In the genomic region with DNA sequence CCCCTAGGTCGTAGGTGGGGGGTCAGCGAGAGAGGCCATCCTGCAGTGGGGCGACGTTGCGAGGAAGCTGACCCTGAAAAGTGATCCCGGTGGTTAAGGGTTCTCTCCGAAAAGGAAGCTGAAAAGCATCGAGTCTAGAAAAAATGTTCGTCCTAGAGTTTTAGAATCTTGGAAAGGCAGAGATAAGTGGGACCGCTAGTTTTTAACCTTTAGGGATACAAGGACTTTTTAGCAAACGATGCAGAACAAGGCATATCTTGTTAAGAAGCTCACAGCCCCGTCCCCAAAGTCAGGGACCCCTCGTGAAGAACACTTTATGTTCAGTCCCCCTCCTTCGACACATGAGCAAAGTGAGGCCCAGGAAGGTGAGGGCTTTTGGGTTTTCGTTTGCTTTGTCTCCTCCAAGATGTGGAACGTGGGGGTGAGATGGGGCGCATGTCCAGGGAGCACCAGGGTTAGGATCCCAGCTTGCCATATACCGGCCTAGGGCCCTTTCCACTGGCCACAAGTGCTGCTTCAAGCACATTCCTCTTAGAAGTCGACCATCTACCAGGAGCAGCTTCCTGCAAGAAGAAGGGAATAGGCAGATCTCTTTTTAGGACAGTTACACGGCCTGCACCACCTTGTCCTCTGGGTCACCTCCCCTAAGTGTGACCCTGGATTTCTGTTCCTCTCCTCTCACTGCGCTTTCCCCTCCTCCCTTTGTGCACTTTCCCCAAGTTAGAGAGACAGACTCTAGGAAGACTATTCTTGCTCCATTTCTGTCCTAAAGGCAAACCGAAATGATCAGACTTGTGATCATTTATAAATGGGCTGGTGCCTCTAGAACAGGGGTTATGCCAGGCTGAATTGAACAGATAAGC, we compare ENCODE assay signal across 8 cellular contexts. TPM values are rescaled to one million over a fixed set of nuclear protein-coding genes. Genes with fewer than 3 reads are reported as not detected.
DNase-seq lines count a peak whose midpoint lies in the region; ATAC-seq lines count a peak whose summit lies in the region.

No MANE protein-coding gene starts in this region.

- H3K27me3 Mint-ChIP-seq in naive thymus-derived CD8-positive, alpha-beta T cell: peaks cover 5 to 9% (median 8%) of the 10 kb centered on the region in 5 donors

- POLR2A ChIA-PET in naive thymus-derived CD8-positive, alpha-beta T cell (lab: Charles Lee): interaction anchor here (0.7 to 1.6 kb wide), 3 partner anchors 12 to 192 kb away, joined by 3 to 5 read pairs (median 3); partner anchors contain the start of gene FRA10AC1

- peak overlapping the region in 9 of 10 donors; percentile 58 to 91 (median 86) for H3K27ac Mint-ChIP-seq in naive thymus-derived CD8-positive, alpha-beta T cell

- no peaks in the 10 kb centered on the region for H3K36me3 ChIP-seq in ectodermal cell (ENCODE audit: control insufficient read depth, insufficient read depth, low read length)

- no peak for ATAC-seq in naive thymus-derived CD8-positive, alpha-beta T cell
- ATAC-seq in GM18858 (IDR thresholded peaks at IDR 0.05; ENCODE audit: unreplicated experiment): no peak

- peak overlapping the region; percentile 71 to 92 (median 86) for H3K4me3 Mint-ChIP-seq in naive thymus-derived CD8-positive, alpha-beta T cell

- H3K4me1 ChIP-seq in ectodermal cell (ENCODE audit: control insufficient read depth, insufficient read depth, low read length): peaks cover 7% of the 10 kb centered on the region

- peaks cover 8% of the 10 kb centered on the region for H3K27me3 ChIP-seq in ectodermal cell (ENCODE audit: control insufficient read depth, insufficient read depth, low read length, poor library complexity, severe bottlenecking)

- H3K36me3 Mint-ChIP-seq in naive thymus-derived CD8-positive, alpha-beta T cell: peaks cover 0 to 1% (median 0%) of the 10 kb centered on the region in 3 donors

- peak overlapping the region; percentile 76 for H3K4me3 ChIP-seq in ectodermal cell (ENCODE audit: insufficient read depth, low read depth, low read length)

- no peaks in the 10 kb centered on the region for H3K9me3 Mint-ChIP-seq in naive thymus-derived CD8-positive, alpha-beta T cell

- no peak overlapping the region for H3K27ac ChIP-seq in ectodermal cell (ENCODE audit: insufficient read depth, low read depth, low read length, poor library complexity, severe bottlenecking)

- WGBS in ectodermal cell, 2 experiments: 34 to 36% methylated on average over 22 of the region's 22 CpGs

- DNase-seq in activated CD8-positive, alpha-beta memory T cell treated with anti-CD3 and anti-CD28 coated beads for 24 hours: peak; percentile 61
- no peak for DNase-seq in activated CD8-positive, alpha-beta memory T cell treated with anti-CD3 and anti-CD28 coated beads, Interleukin-2, amount 50 U/mL, for 4 hours
- DNase-seq in OCI-M1 (lab: John Stamatoyannopoulos, UW) (peak; percentile 34), mucosa of gallbladder (ENCODE audit: low spot score) (no peak), KG1 (lab: John Stamatoyannopoulos, UW) (no peak)
- DNase-seq in naive thymus-derived CD8-positive, alpha-beta T cell: no peak

- H3K4me1 Mint-ChIP-seq in naive thymus-derived CD8-positive, alpha-beta T cell: peaks cover 2 to 45% (median 37%) of the 10 kb centered on the region in 4 donors

- H3K9me3 ChIP-seq in ectodermal cell (ENCODE audit: control insufficient read depth, low read length): no peaks in the 10 kb centered on the region

RNA-seq across cellular contexts. Expression of gene SLC35G1, which starts 1.0 kb away (rescaled TPM):
- polyA plus RNA-seq in ectodermal cell (2013, experiment 1 of 4): 14.4 TPM
- 17.7 TPM for polyA plus RNA-seq in ectodermal cell (2013, experiment 2 of 4)
- polyA plus RNA-seq in ectodermal cell (2013, experiment 3 of 4): 13.8 TPM
- 16.1 TPM for polyA plus RNA-seq in ectodermal cell (2013, experiment 4 of 4)
- 1 to 10 TPM; 6.3 to 6.4 TPM for total RNA-seq in naive thymus-derived CD8-positive, alpha-beta T cell
- polyA plus RNA-seq in naive thymus-derived CD8-positive, alpha-beta T cell: 1 to 10 TPM; 2.3 to 3.9 (median 3.8) TPM
- total RNA-seq in mucosa of gallbladder: 1.6 TPM

Comparison
In these comparisons a context has a peak if more than half of its experiments do, and no peak if none do; other contexts are left out.
1. DNase-seq: peak in activated CD8-positive, alpha-beta memory T cell treated with anti-CD3 and anti-CD28 coated beads for 24 hours (single experiment) and OCI-M1 (single experiment); none in activated CD8-positive, alpha-beta memory T cell treated with anti-CD3 and anti-CD28 coated beads, Interleukin-2, amount 50 U/mL, for 4 hours (single experiment), naive thymus-derived CD8-positive, alpha-beta T cell (0 of 10), mucosa of gallbladder (single experiment) and KG1 (single experiment).